ENCODE assay signal across 33 cellular contexts in the genomic region with DNA sequence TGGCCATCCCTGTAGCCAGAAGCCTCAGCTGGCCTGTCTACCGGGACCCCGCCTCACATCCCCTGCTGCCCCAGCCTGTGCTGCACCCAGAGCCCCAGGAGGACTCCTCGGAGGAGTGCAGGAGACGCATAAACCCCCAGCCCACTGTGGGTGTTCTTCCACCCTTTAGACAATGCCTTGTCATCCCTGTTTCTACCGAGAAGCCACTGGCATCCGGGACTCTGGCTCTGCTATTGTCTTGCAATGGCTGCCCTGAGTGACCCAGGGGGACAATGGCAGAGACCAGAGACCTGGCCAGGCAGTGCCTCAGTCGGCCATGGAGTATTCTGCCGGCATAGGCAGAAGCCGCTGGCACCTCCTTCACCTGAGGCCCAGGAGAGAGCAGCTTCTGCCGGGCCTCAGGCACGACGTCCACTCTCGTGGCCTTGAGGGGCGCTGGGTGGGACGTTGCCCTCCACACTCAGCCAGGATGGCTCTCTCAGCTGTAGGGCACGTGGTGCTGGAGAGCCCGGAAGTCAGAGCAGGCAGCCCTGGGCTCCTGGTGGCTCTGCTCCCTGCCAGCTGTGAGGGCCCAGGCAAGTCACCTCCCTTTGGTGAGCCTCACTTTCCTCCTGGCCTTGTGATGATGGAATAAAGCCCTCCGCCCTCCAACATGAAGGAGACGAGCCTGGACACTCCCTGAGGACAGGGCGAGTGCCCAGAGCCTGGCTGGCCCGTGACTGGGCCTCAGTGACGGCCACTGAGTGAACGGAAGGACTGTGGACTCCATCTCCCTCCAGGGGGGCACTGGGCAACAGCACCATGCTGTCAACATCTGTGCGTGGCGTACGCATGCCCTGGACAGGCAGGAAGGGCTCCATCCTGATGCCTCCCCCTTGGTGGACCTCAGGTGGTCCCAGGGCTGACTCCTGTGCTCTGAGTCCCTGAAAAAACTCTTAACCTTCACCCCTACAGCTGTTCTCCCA. TPM values are rescaled to one million over a fixed set of nuclear protein-coding genes. Genes with fewer than 3 reads are reported as not detected.
DNase-seq lines count a peak whose midpoint lies in the region; ATAC-seq, FAIRE-seq and TF ChIP-seq lines count a peak whose summit lies in the region.
"Had no signal": no experiment of that assay in that cellular context is flagged by ENCODE, and none has a peak within 500 bp of the region (broad histone marks: within the 10 kb centered on the region; RNA-seq: fewer than 3 reads in every experiment).

No MANE protein-coding gene starts in this region.

- no peak for TF ChIP-seq EP300 in K562 (IDR thresholded peaks at IDR 0.05; ENCODE audit: low read length)

- 87% methylated on average over 22 of the region's 26 CpGs for WGBS in K562 (ENCODE audit: insufficient coverage, low coverage, missing lambda C conversion rate)

- no peaks in the 10 kb centered on the region for H3K9me3 Mint-ChIP-seq in activated T-cell treated with anti-CD3 and anti-CD28 coated beads, Interleukin-2, amount 50 U/mL, for 24 hours
- no peaks in the 10 kb centered on the region for H3K9me3 Mint-ChIP-seq in stimulated activated naive B cell treated with anti-CD40 and anti-IgM and Interleukin-4, amounts not matched to agents 10 μg/mL and 1 μg/mL and 100 μg/mL, for 72 hours
- no peaks in the 10 kb centered on the region for H3K9me3 Mint-ChIP-seq in progenitor cell of endocrine pancreas (ENCODE audit: low read depth)
- H3K9me3 Mint-ChIP-seq: activated naive CD8-positive, alpha-beta T cell treated with anti-CD3 and anti-CD28 coated beads, Interleukin-2, amount 50 U/mL, for 24 hours; activated T-helper 2 cell treated with anti-CD3 and anti-CD28 coated beads, Interferon-gamma antibody, Interleukin-2, Interleukin-4, amounts not matched to agents 10 μg/mL and 5 μg/mL and 100 μg/mL, durations not matched to agents 14 hours and 24 hours and 36 hours; CD4-positive, CD25-positive, alpha-beta regulatory T cell; H9 had no signal

- no peak for FAIRE-seq in K562 (lab: Jason Lieb, UNC)
- FAIRE-seq: astrocyte, TTC549 had no signal

- H2AFZ ChIP-seq in K562 (ENCODE audit: low read depth, low read length), result no peak overlapping the region

- DNase-seq in activated T-cell treated with anti-CD3 and anti-CD28 coated beads, Interleukin-2, amount 50 U/mL, for 24 hours, result no peak
- no peak for DNase-seq in activated T-cell treated with anti-CD3 and anti-CD28 coated beads for 4 hours
- no peak for DNase-seq in K562 (ENCODE audit: extremely low read depth in 1 of 4, low spot score in 3 of 4)
- peak; percentile 69 for DNase-seq in mesenteric fat pad (ENCODE audit: low spot score)
- no peak for DNase-seq in stimulated activated naive B cell treated with anti-CD40 and anti-IgM and Interleukin-4, amounts not matched to agents 10 μg/mL and 1 μg/mL and 100 μg/mL, for 72 hours
- DNase-seq in progenitor cell of endocrine pancreas (ENCODE audit: low spot score, unreplicated experiment), result no peak
- DNase-seq in G401 (ENCODE audit: low spot score), result no peak
- DNase-seq: activated CD4-positive, alpha-beta T cell treated with anti-CD3 and anti-CD28 coated beads, Interleukin-2, amount 50 U/mL, for 48 hours; activated naive CD8-positive, alpha-beta T cell treated with anti-CD3 and anti-CD28 coated beads, Interleukin-2, amount 50 U/mL, for 24 hours; AML-193; Calu3; CD4-positive, CD25-positive, alpha-beta regulatory T cell; foreskin fibroblast; H9; left lung; mesendoderm; NCI-H1436 treated with DMSO at 0.1 percent for 48 hours; NCI-H2081 treated with DMSO at 0.1 percent for 48 hours; NCI-H2227 treated with DMSO at 0.1 percent for 48 hours; NCI-H526; NK-92 treated with Interleukin-12 subunit alpha and Interleukin-12 subunit beta, amount 100 ng/mL, for 24 hours; stimulated activated CD4-positive, alpha-beta T cell treated with anti-CD3 and anti-CD28 coated beads, Interleukin-4, amount 100 ng/mL, for 24 hours; upper lobe of left lung had no signal

- H3K4me3 ChIP-seq in K562, result no peak overlapping the region
- H3K4me3 ChIP-seq: cardiac muscle cell, left lung, prostate gland, SK-N-MC, suprapubic skin, upper lobe of left lung had no signal

- TF ChIP-seq RAD21 in K562 (CRISPR knock-in tag; conservative IDR thresholded peaks at IDR 0.05 in 1 of 2, IDR thresholded peaks at IDR 0.05 in 1 of 2), result no peak

- POLR2A ChIA-PET in K562 (lab: Yijun Ruan, JAX), result interaction anchor here (0.6 to 1.0 kb wide), 2 partner anchors 51 to 324 kb away, joined by 3 read pairs; a partner anchor contains a TSS

- TF ChIP-seq CTCF in K562 (IDR thresholded peaks at IDR 0.05 in 2 of 3, conservative IDR thresholded peaks at IDR 0.05 in 1 of 3; ENCODE audit: insufficient read depth in 2 of 3, low read depth in 1 of 3, low read length in 3 of 3) (no peak), progenitor cell of endocrine pancreas (IDR thresholded peaks at IDR 0.05; ENCODE audit: unreplicated experiment) (no peak)

- no peaks in the 10 kb centered on the region for H3K9me3 ChIP-seq in K562 (replicated peaks; ENCODE audit: control insufficient read depth, insufficient read depth, low read depth, low read length)
- H3K9me3 ChIP-seq: left lung, neutrophil, prostate gland, suprapubic skin, upper lobe of left lung had no signal

- H3K4me2 ChIP-seq in K562 (ENCODE audit: insufficient read depth, low read length), result no peak overlapping the region

- H3K4me1 ChIP-seq in K562 (replicated peaks in 1 of 2; ENCODE audit: control insufficient read depth in 2 of 2, insufficient read depth in 2 of 2, low read length in 2 of 2), result peaks cover 0 to 25% of the 10 kb centered on the region in 2 experiments; a peak in 2 of 5 replicates
- H3K4me1 ChIP-seq: left lung, prostate gland, suprapubic skin, upper lobe of left lung had no signal

- peaks cover 38% of the 10 kb centered on the region; the same call in 2 of the 3 replicates for H3K36me3 ChIP-seq in K562 (ENCODE audit: control insufficient read depth, insufficient read depth, low read length)

- in situ Hi-C loops in K562 (cut with MboI), result no loop called here
- in situ Hi-C loops in G401 (cut with HindIII; ENCODE audit: low sequenced_read_pairs), result no loop called here

- peak overlapping the region; percentile 29 for H3K27ac Mint-ChIP-seq in activated T-cell treated with anti-CD3 and anti-CD28 coated beads, Interleukin-2, amount 50 U/mL, for 24 hours
- peak overlapping the region; percentile 31 for H3K27ac Mint-ChIP-seq in stimulated activated naive B cell treated with anti-CD40 and anti-IgM and Interleukin-4, amounts not matched to agents 10 μg/mL and 1 μg/mL and 100 μg/mL, for 72 hours
- H3K27ac Mint-ChIP-seq in progenitor cell of endocrine pancreas, result no peak overlapping the region
- H3K27ac Mint-ChIP-seq: activated naive CD8-positive, alpha-beta T cell treated with anti-CD3 and anti-CD28 coated beads, Interleukin-2, amount 50 U/mL, for 24 hours; activated T-helper 2 cell treated with anti-CD3 and anti-CD28 coated beads, Interferon-gamma antibody, Interleukin-2, Interleukin-4, amounts not matched to agents 10 μg/mL and 5 μg/mL and 100 μg/mL, durations not matched to agents 14 hours and 24 hours and 36 hours had no signal

- no peaks in the 10 kb centered on the region for H3K27me3 ChIP-seq in K562 (ENCODE audit: control insufficient read depth in 2 of 2, insufficient read depth in 2 of 2, low read length in 2 of 2)
- H3K27me3 ChIP-seq: cardiac muscle cell, left lung, neutrophil, suprapubic skin, upper lobe of left lung had no signal

- no peak for TF ChIP-seq POLR2A in K562 (conservative IDR thresholded peaks at IDR 0.05)

- H4K20me1 ChIP-seq in K562 (replicated peaks; ENCODE audit: control insufficient read depth, insufficient read depth, low read length), result no peaks in the 10 kb centered on the region

- H3K27ac ChIP-seq in K562 (ENCODE audit: extremely low read depth, low read depth, low read length), result no peak overlapping the region
- H3K27ac ChIP-seq: cardiac muscle cell, left lung, neutrophil, prostate gland, SK-N-MC, suprapubic skin, upper lobe of left lung had no signal

- H3K4me3 Mint-ChIP-seq in activated T-cell treated with anti-CD3 and anti-CD28 coated beads, Interleukin-2, amount 50 U/mL, for 24 hours, result no peak overlapping the region
- H3K4me3 Mint-ChIP-seq in stimulated activated naive B cell treated with anti-CD40 and anti-IgM and Interleukin-4, amounts not matched to agents 10 μg/mL and 1 μg/mL and 100 μg/mL, for 72 hours, result no peak overlapping the region
- H3K4me3 Mint-ChIP-seq in progenitor cell of endocrine pancreas (ENCODE audit: low read depth), result no peak overlapping the region
- H3K4me3 Mint-ChIP-seq: activated naive CD8-positive, alpha-beta T cell treated with anti-CD3 and anti-CD28 coated beads, Interleukin-2, amount 50 U/mL, for 24 hours; H9 had no signal

- no peaks in the 10 kb centered on the region for H3K27me3 Mint-ChIP-seq in activated T-cell treated with anti-CD3 and anti-CD28 coated beads, Interleukin-2, amount 50 U/mL, for 24 hours
- H3K27me3 Mint-ChIP-seq in stimulated activated naive B cell treated with anti-CD40 and anti-IgM and Interleukin-4, amounts not matched to agents 10 μg/mL and 1 μg/mL and 100 μg/mL, for 72 hours, result no peaks in the 10 kb centered on the region
- H3K27me3 Mint-ChIP-seq in progenitor cell of endocrine pancreas, result no peaks in the 10 kb centered on the region
- H3K27me3 Mint-ChIP-seq: activated naive CD8-positive, alpha-beta T cell treated with anti-CD3 and anti-CD28 coated beads, Interleukin-2, amount 50 U/mL, for 24 hours; CD4-positive, CD25-positive, alpha-beta regulatory T cell had no signal

- ATAC-seq in K562 (no peak), HG02852 (IDR thresholded peaks at IDR 0.05; ENCODE audit: unreplicated experiment) (no peak)
- ATAC-seq in stimulated activated naive B cell treated with anti-CD40 and anti-IgM and Interleukin-4, amounts not matched to agents 10 μg/mL and 1 μg/mL and 100 μg/mL, for 72 hours (replicated peaks), result no peak
- ATAC-seq: activated naive CD8-positive, alpha-beta T cell treated with anti-CD3 and anti-CD28 coated beads, Interleukin-2, amount 50 U/mL, for 24 hours; esophagus mucosa; left lung had no signal

- CTCF ChIA-PET in K562 (lab: Yijun Ruan, JAX; ENCODE audit: low intra/inter-chr PET ratio), result no interaction called here

- no peaks in the 10 kb centered on the region for H3K9me1 ChIP-seq in K562 (ENCODE audit: control insufficient read depth, insufficient read depth, low read length)

- H3K4me1 Mint-ChIP-seq in activated T-cell treated with anti-CD3 and anti-CD28 coated beads, Interleukin-2, amount 50 U/mL, for 24 hours (ENCODE audit: low read depth), result peaks cover 1% of the 10 kb centered on the region
- peaks cover 9 to 17% of the 10 kb centered on the region in 2 donors for H3K4me1 Mint-ChIP-seq in stimulated activated naive B cell treated with anti-CD40 and anti-IgM and Interleukin-4, amounts not matched to agents 10 μg/mL and 1 μg/mL and 100 μg/mL, for 72 hours
- no peaks in the 10 kb centered on the region for H3K4me1 Mint-ChIP-seq in progenitor cell of endocrine pancreas (ENCODE audit: low read depth)
- H3K4me1 Mint-ChIP-seq: activated naive CD8-positive, alpha-beta T cell treated with anti-CD3 and anti-CD28 coated beads, Interleukin-2, amount 50 U/mL, for 24 hours had no signal

- H3K79me2 ChIP-seq in K562 (ENCODE audit: control insufficient read depth, insufficient read depth, low read length), result no peaks in the 10 kb centered on the region

- H3K9ac ChIP-seq in K562 (ENCODE audit: insufficient read depth in 1 of 2, low read depth in 2 of 2, low read length in 2 of 2), result peak overlapping the region in 1 of 2 experiments; percentile 68; a peak in 2 of 4 replicates

- peaks cover 43% of the 10 kb centered on the region for H3K36me3 Mint-ChIP-seq in activated T-cell treated with anti-CD3 and anti-CD28 coated beads, Interleukin-2, amount 50 U/mL, for 24 hours (ENCODE audit: low read depth)
- peaks cover 41 to 59% of the 10 kb centered on the region in 2 donors for H3K36me3 Mint-ChIP-seq in stimulated activated naive B cell treated with anti-CD40 and anti-IgM and Interleukin-4, amounts not matched to agents 10 μg/mL and 1 μg/mL and 100 μg/mL, for 72 hours
- H3K36me3 Mint-ChIP-seq in progenitor cell of endocrine pancreas (ENCODE audit: insufficient read depth), result peaks cover 14% of the 10 kb centered on the region

- no TSS peak for BruUV-seq in K562 (replicated peaks; lab: Mats Ljungman, UMichigan)

- intact Hi-C loops in K562 (cut with micrococcal nuclease), result no loop called here

RNA-seq across cellular contexts. Expression of a gene that starts 41.0 kb away (rescaled TPM):
- total RNA-seq in K562 (2011; cell fraction: chromatin; rRNA removed; ENCODE audit: low replicate concordance), result 60.7 and 77.3 TPM in 2 replicates
- total RNA-seq in K562 (2011; cell fraction: nucleolus; rRNA removed), result 30.9 and 38.0 TPM in 2 replicates
- total RNA-seq in K562 (2011; cell fraction: nucleoplasm; rRNA removed), result 35.8 and 42.1 TPM in 2 replicates
- total RNA-seq in K562 (2014; rRNA removed) (41.6 and 51.5 TPM in 2 replicates), K562 (2014; rRNA removed; fragmentation: Illumina TruSeq; extraction: Trizol) (41.3 and 44.6 TPM in 2 replicates), K562 (2015; rRNA removed; fragmentation: Illumina TruSeq; extraction: Trizol) (37.9 and 41.6 TPM in 2 replicates), K562 (2021) (46.7 and 49.2 TPM in 2 replicates), mesenteric fat pad (17.4 TPM), progenitor cell of endocrine pancreas (34.7 and 35.4 TPM in 2 replicates)
- polyA plus RNA-seq in K562 (2011; rRNA removed) (54.5 and 56.1 TPM in 2 replicates), K562 (2014; fragmentation: Illumina TruSeq; extraction: Trizol) (50.7 and 65.6 TPM in 2 replicates), K562 (2014; fragmentation: Nextera tagmentation; extraction: Ambion mirVana) (10 to 100 TPM; 54.5 to 85.5 TPM), K562 (2014; rRNA removed) (54.5 and 56.6 TPM in 2 replicates)
- 38.9 and 51.8 TPM in 2 replicates for polyA plus RNA-seq in K562 (2011; cell fraction: cytosol; rRNA removed)
- polyA plus RNA-seq in K562 (2011; cell fraction: nucleus; rRNA removed), result 43.8 and 56.4 TPM in 2 replicates
- 45.5 and 53.6 TPM in 2 replicates for polyA plus RNA-seq in K562 (2012)
- 65.6 and 70.5 TPM in 2 replicates for polyA minus RNA-seq in K562 (2011; rRNA and poly(A)+ RNA removed)
- polyA minus RNA-seq in K562 (2011; cell fraction: cytosol; rRNA and poly(A)+ RNA removed), result 17.4 and 20.6 TPM in 2 replicates
- polyA minus RNA-seq in K562 (2011; cell fraction: nucleus; rRNA and poly(A)+ RNA removed), result 19.5 and 33.5 TPM in 2 replicates
- total RNA-seq in G401 (2014; rRNA removed; shearing (Covaris generic)), result 31.8 and 47.3 TPM in 2 replicates

RNA-seq across cellular contexts. Expression of a gene that starts 57.8 kb away (rescaled TPM):
- 167 and 302 TPM in 2 replicates for total RNA-seq in K562 (2011; cell fraction: chromatin; rRNA removed; ENCODE audit: low replicate concordance)
- total RNA-seq in K562 (2011; cell fraction: nucleolus; rRNA removed), result 45.2 and 50.9 TPM in 2 replicates
- total RNA-seq in K562 (2011; cell fraction: nucleoplasm; rRNA removed), result 116 and 186 TPM in 2 replicates
- total RNA-seq in K562 (2014; rRNA removed) (31.6 and 33.9 TPM in 2 replicates), K562 (2014; rRNA removed; fragmentation: Illumina TruSeq; extraction: Trizol) (48.9 and 54.7 TPM in 2 replicates), K562 (2015; rRNA removed; fragmentation: Illumina TruSeq; extraction: Trizol) (38.9 and 41.9 TPM in 2 replicates), K562 (2021) (59.6 and 61.2 TPM in 2 replicates), mesenteric fat pad (31.6 TPM), progenitor cell of endocrine pancreas (34.0 and 34.5 TPM in 2 replicates)
- polyA plus RNA-seq in K562 (2011; rRNA removed) (46.2 and 54.6 TPM in 2 replicates), K562 (2014; fragmentation: Illumina TruSeq; extraction: Trizol) (35.5 and 49.4 TPM in 2 replicates), K562 (2014; fragmentation: Nextera tagmentation; extraction: Ambion mirVana) (10 to 100 TPM; 40.6 to 53.4 TPM), K562 (2014; rRNA removed) (26.6 and 29.0 TPM in 2 replicates)
- polyA plus RNA-seq in K562 (2011; cell fraction: cytosol; rRNA removed), result 10.5 and 26.2 TPM in 2 replicates
- polyA plus RNA-seq in K562 (2011; cell fraction: nucleus; rRNA removed), result 44.3 and 58.7 TPM in 2 replicates
- 15.7 and 17.3 TPM in 2 replicates for polyA plus RNA-seq in K562 (2012)
- 150 and 152 TPM in 2 replicates for polyA minus RNA-seq in K562 (2011; rRNA and poly(A)+ RNA removed)
- polyA minus RNA-seq in K562 (2011; cell fraction: cytosol; rRNA and poly(A)+ RNA removed), result 40.7 and 41.9 TPM in 2 replicates
- polyA minus RNA-seq in K562 (2011; cell fraction: nucleus; rRNA and poly(A)+ RNA removed), result 35.0 and 66.2 TPM in 2 replicates
- total RNA-seq in G401 (2014; rRNA removed; shearing (Covaris generic)), result 6.9 and 7.7 TPM in 2 replicates
